ENCODE assay signal across 11 cellular contexts in genomic region chr5:93572101-93572772, GRCh38. TPM values are rescaled to one million over a fixed set of nuclear protein-coding genes. Genes with fewer than 3 reads are reported as not detected.
DNase-seq lines count a peak whose midpoint lies in the region; ATAC-seq and TF ChIP-seq lines count a peak whose summit lies in the region.
"Had no signal": no experiment of that assay in that cellular context is flagged by ENCODE, and none has a peak within 500 bp of the region (broad histone marks: within the 10 kb centered on the region; RNA-seq: fewer than 3 reads in every experiment).

No MANE protein-coding gene starts in this region.

- WGBS in thyroid gland, 2 donors = 2 to 25% methylated on average over 26 to 31 of the region's 46 CpGs

- H3K9me3 Mint-ChIP-seq in activated T-cell treated with anti-CD3 and anti-CD28 coated beads, Interleukin-2, amount 50 U/mL, for 72 hours = no peaks in the 10 kb centered on the region
- H3K9me3 Mint-ChIP-seq in chondrocyte (ENCODE audit: low read depth) (no peaks in the 10 kb centered on the region), T-cell (no peaks in the 10 kb centered on the region)

- peak overlapping the region; percentile 65 to 69 for H3K4me3 Mint-ChIP-seq in activated T-cell treated with anti-CD3 and anti-CD28 coated beads, Interleukin-2, amount 50 U/mL, for 72 hours
- peak overlapping the region; percentile 62 for H3K4me3 Mint-ChIP-seq in chondrocyte (ENCODE audit: unreplicated experiment)
- peak overlapping the region in 1 of 3 donors; percentile 57 for H3K4me3 Mint-ChIP-seq in T-cell

- H3K4me1 Mint-ChIP-seq in activated T-cell treated with anti-CD3 and anti-CD28 coated beads, Interleukin-2, amount 50 U/mL, for 72 hours (ENCODE audit: low read depth) = peaks cover 24% of the 10 kb centered on the region
- H3K4me1 Mint-ChIP-seq in chondrocyte (ENCODE audit: low read depth) (peaks cover 42% of the 10 kb centered on the region), T-cell (peaks cover 13 to 23% (median 22%) of the 10 kb centered on the region in 3 donors)

- no peak for DNase-seq in activated T-cell treated with anti-CD3 and anti-CD28 coated beads, Interleukin-2, amount 50 U/mL, for 72 hours
- DNase-seq in activated T-cell treated with anti-CD3 and anti-CD28 coated beads, Interleukin-2, amount 50 U/mL, for 1 hour = no peak
- DNase-seq in chondrocyte (ENCODE audit: low spot score) (peak; percentile 88), left lung (no peak), thyroid gland (no peak), T-cell (no peak), DMS 273 (lab: John Stamatoyannopoulos, UW; ENCODE audit: unreplicated experiment) (no peak), EL (no peak)
- DNase-seq: activated CD4-positive, alpha-beta T cell treated with anti-CD3 and anti-CD28 coated beads, Interleukin-2, amount 50 U/mL, for 4 hours; OCI-M1 had no signal

- no peak overlapping the region for H3K4me3 ChIP-seq in left lung
- peak overlapping the region in 1 of 3 donors; percentile 14 for H3K4me3 ChIP-seq in thyroid gland (replicated peaks in 1 of 3)

- H3K4me1 ChIP-seq in left lung (peaks cover 0 to 29% of the 10 kb centered on the region in 2 donors), thyroid gland (peaks cover 12 to 19% of the 10 kb centered on the region in 2 donors)

- H3K36me3 Mint-ChIP-seq in activated T-cell treated with anti-CD3 and anti-CD28 coated beads, Interleukin-2, amount 50 U/mL, for 72 hours (ENCODE audit: insufficient read depth in 2 of 2) = no peaks in the 10 kb centered on the region
- H3K36me3 Mint-ChIP-seq in chondrocyte (ENCODE audit: low read depth) (peaks cover 2% of the 10 kb centered on the region), T-cell (no peaks in the 10 kb centered on the region)

- H3K36me3 ChIP-seq in left lung (no peaks in the 10 kb centered on the region), thyroid gland (no peaks in the 10 kb centered on the region)
- H3K36me3 ChIP-seq: ovary had no signal

- H3K27me3 ChIP-seq in left lung = peaks cover 70 to 100% of the 10 kb centered on the region in 2 donors
- H3K27me3 ChIP-seq in thyroid gland = peaks cover 21% of the 10 kb centered on the region
- H3K27me3 ChIP-seq: ovary had no signal

- peak overlapping the region; percentile 24 for H3K27ac Mint-ChIP-seq in activated T-cell treated with anti-CD3 and anti-CD28 coated beads, Interleukin-2, amount 50 U/mL, for 72 hours
- H3K27ac Mint-ChIP-seq in chondrocyte (ENCODE audit: unreplicated experiment) (no peak overlapping the region), T-cell (no peak overlapping the region)

- no peak for TF ChIP-seq CTCF in chondrocyte (IDR thresholded peaks at IDR 0.05)
- no peak for TF ChIP-seq CTCF in left lung (IDR thresholded peaks at IDR 0.05)
- no peak for TF ChIP-seq CTCF in thyroid gland (IDR thresholded peaks at IDR 0.05)

- peaks cover 92% of the 10 kb centered on the region for H3K27me3 Mint-ChIP-seq in activated T-cell treated with anti-CD3 and anti-CD28 coated beads, Interleukin-2, amount 50 U/mL, for 72 hours (ENCODE audit: low read depth)
- H3K27me3 Mint-ChIP-seq in chondrocyte (ENCODE audit: low read depth) = no peaks in the 10 kb centered on the region
- H3K27me3 Mint-ChIP-seq in T-cell = peaks cover 80 to 88% of the 10 kb centered on the region in 2 donors

- no peak overlapping the region for H3K27ac ChIP-seq in left lung
- peak overlapping the region; percentile 10 to 45 (median 23) for H3K27ac ChIP-seq in thyroid gland
- H3K27ac ChIP-seq: ovary had no signal

- CTCF ChIA-PET in T-cell (lab: Charles Lee) = no interaction called here

- intact Hi-C loops in left lung (cut with DNase I) = no loop called here
- intact Hi-C loops in thyroid gland (cut with DNase I) = loop anchor here (10.0 kb wide), 1 partner anchor 487 kb away; no protein-coding TSS in a partner anchor

- POLR2A ChIA-PET in T-cell (lab: Charles Lee) = no interaction called here

- no peak for ATAC-seq in activated T-cell treated with anti-CD3 and anti-CD28 coated beads, Interleukin-2, amount 50 U/mL, for 72 hours (replicated peaks in 1 of 2)
- ATAC-seq in left lung (peak; percentile 22), T-cell (replicated peaks in 1 of 4) (no peak)

- no peak for TF ChIP-seq POLR2A in thyroid gland (IDR thresholded peaks at IDR 0.05)

- H3K9me3 ChIP-seq in left lung (no peaks in the 10 kb centered on the region), thyroid gland (no peaks in the 10 kb centered on the region)
- H3K9me3 ChIP-seq: ovary had no signal

RNA-seq across cellular contexts. Expression of gene NR2F1-AS1, which starts 8.8 kb away (rescaled TPM):
- under 1 TPM; 0.41 to 0.93 TPM for total RNA-seq in activated T-cell treated with anti-CD3 and anti-CD28 coated beads, Interleukin-2, amount 50 U/mL, for 72 hours
- total RNA-seq in chondrocyte = 16.2 to 20.0 TPM (median 19.7 TPM) in 3 replicates
- 10 to 100 TPM; 10.5 to 18.3 TPM for total RNA-seq in left lung
- total RNA-seq in thyroid gland = 10 to 100 TPM in 2 of 4 donors, 1 to 10 TPM in 2; 4.1 to 13.8 (median 10.1) TPM
- not detected for total RNA-seq in T-cell

RNA-seq across cellular contexts. Expression of gene NR2F1, which starts 10.8 kb away (rescaled TPM):
- total RNA-seq in activated T-cell treated with anti-CD3 and anti-CD28 coated beads, Interleukin-2, amount 50 U/mL, for 72 hours = not detected
- total RNA-seq in chondrocyte = 28.7 to 41.9 TPM (median 30.8 TPM) in 3 replicates
- 10 to 100 TPM; 50.7 to 69.1 TPM for total RNA-seq in left lung
- 10 to 100 TPM; 25.8 to 43.3 (median 37.5) TPM for total RNA-seq in thyroid gland
- total RNA-seq in T-cell = under 1 TPM in 3 of 5 donors, not detected in 2; 0.25 to 0.67 (median 0.33) TPM

Comparison
In these comparisons a context has a peak if more than half of its experiments do, and no peak if none do; other contexts are left out.
1. H3K27ac ChIP-seq: peak in thyroid gland (3 of 3); none in left lung (0 of 2).
2. RNA of gene NR2F1, which starts 10.8 kb away (total RNA-seq): 50.7 to 69.1 TPM in left lung, 25.8 to 43.3 TPM in thyroid gland and 28.7 to 41.9 TPM in chondrocyte; 0.25 to 0.67 TPM in T-cell and not detected in activated T-cell treated with anti-CD3 and anti-CD28 coated beads, Interleukin-2, amount 50 U/mL, for 72 hours; every median in the first group is over 10 times any median in the second.